ENCODE assay signal across 8 cellular contexts in the genomic region with DNA sequence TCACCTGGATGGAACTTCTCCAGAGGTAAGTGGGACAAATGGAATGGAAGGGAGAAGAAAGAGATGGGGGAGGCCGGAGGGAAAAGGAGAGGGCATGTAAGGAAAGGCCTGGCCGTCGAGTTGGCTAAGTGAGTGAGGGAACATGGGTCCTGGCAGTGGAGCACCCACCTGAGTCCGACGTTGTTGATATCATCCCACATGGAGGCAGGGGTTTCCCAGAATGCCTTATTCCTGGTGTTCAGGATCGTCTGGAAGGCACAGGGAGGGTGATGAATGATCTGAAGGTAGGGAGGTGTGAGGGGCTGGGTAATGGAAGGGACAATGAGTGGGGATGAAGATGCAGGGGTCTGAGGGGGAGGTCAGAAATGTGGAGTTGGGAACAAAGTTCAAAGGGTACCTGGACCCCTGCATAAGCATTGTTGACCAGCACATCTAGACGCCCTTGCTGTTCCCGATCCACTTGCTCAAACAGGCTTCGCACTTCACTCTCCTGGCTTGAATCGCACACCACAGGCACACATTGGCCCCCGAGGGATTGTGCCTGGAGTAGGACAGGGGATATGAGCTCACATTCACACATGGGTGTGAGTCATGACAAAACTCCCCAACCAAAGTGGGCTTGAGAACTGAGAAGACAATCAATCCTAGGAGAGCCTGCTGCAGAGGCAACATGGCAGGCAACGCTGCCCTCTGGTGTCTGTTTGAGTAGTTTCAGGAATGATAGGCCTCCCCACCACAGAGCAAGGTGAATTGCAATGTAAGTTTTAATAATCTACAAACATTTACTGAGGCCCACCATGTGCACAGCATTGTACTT. TPM values are rescaled to one million over a fixed set of nuclear protein-coding genes. Genes with fewer than 3 reads are reported as not detected.
DNase-seq lines count a peak whose midpoint lies in the region; ATAC-seq and TF ChIP-seq lines count a peak whose summit lies in the region.

No MANE protein-coding gene starts in this region.

- H3K4me2 ChIP-seq in parathyroid adenoma (ENCODE audit: low read length), result no peak overlapping the region

- H3K9me3 ChIP-seq in parathyroid adenoma (ENCODE audit: control insufficient read depth, low read length) (no peaks in the 10 kb centered on the region), uterus (no peaks in the 10 kb centered on the region)

- DNase-seq in DMS 273 (lab: John Stamatoyannopoulos, UW; ENCODE audit: unreplicated experiment) (peak; percentile 79), SHP77 (lab: John Stamatoyannopoulos, UW) (peak; percentile 71 to 75), foreskin melanocyte (peak; percentile 77), uterus (peak; percentile 32 to 50)
- DNase-seq in activated gamma-delta T cell treated with anti-CD3 and anti-CD28 coated beads, Interleukin-2, amount 50 U/mL, for 16 hours (ENCODE audit: low read depth), result peak; percentile 57

- H3K27ac ChIP-seq in parathyroid adenoma, result no peak overlapping the region
- H3K27ac ChIP-seq in uterus, result no peak overlapping the region

- ATAC-seq in GM21423 (IDR thresholded peaks at IDR 0.05; ENCODE audit: unreplicated experiment), result peak; percentile 43

- H3K79me2 ChIP-seq in parathyroid adenoma, result peaks cover 8% of the 10 kb centered on the region

- peaks cover 8% of the 10 kb centered on the region for H3K4me1 ChIP-seq in parathyroid adenoma
- no peaks in the 10 kb centered on the region for H3K4me1 ChIP-seq in uterus

- TF ChIP-seq CTCF in parathyroid adenoma (IDR thresholded peaks at IDR 0.05), result peak; percentile 77
- peak; percentile 50 to 63 (median 57) for TF ChIP-seq CTCF in uterus (IDR thresholded peaks at IDR 0.05)

- H3K36me3 ChIP-seq in parathyroid adenoma (ENCODE audit: control insufficient read depth, insufficient read depth, low read length), result no peaks in the 10 kb centered on the region
- no peaks in the 10 kb centered on the region for H3K36me3 ChIP-seq in uterus

- H2AFZ ChIP-seq in parathyroid adenoma, result no peak overlapping the region

- intact Hi-C loops in uterus (cut with DNase I; ENCODE audit: low total_unique reads), result loop anchor here (10.0 kb wide), 1 partner anchor 52 kb away; the partner anchor contains the start of gene TINF2

- H3K4me3 ChIP-seq in parathyroid adenoma (ENCODE audit: low read depth, low read length) (no peak overlapping the region), uterus (no peak overlapping the region)

- no peak for TF ChIP-seq EP300 in Ishikawa (IDR thresholded peaks at IDR 0.05; ENCODE audit: borderline replicate concordance)

- peak; percentile 77 for TF ChIP-seq RAD21 in Ishikawa (IDR thresholded peaks at IDR 0.05; ENCODE audit: low read depth)

- no peak overlapping the region for H3K9ac ChIP-seq in parathyroid adenoma

- TF ChIP-seq POLR2A in uterus (IDR thresholded peaks at IDR 0.05), result no peak

- H3K27me3 ChIP-seq in parathyroid adenoma (ENCODE audit: control insufficient read depth, insufficient read depth, low read length) (no peaks in the 10 kb centered on the region), uterus (no peaks in the 10 kb centered on the region)

TF ChIP-seq in Ishikawa, 13 proteins besides CTCF, POLR2A, EP300 and RAD21:
- TF ChIP-seq CREB1 (IDR thresholded peaks at IDR 0.05; ENCODE audit: low read depth), result no peak
- TF ChIP-seq, protein P1, sequence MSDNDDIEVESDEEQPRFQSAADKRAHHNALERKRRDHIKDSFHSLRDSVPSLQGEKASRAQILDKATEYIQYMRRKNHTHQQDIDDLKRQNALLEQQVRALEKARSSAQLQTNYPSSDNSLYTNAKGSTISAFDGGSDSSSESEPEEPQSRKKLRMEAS (IDR thresholded peaks at IDR 0.05), result no peak
- TF ChIP-seq TEAD4 (IDR thresholded peaks at IDR 0.05), result no peak
- no peak for TF ChIP-seq TCF12 (IDR thresholded peaks at IDR 0.05; ENCODE audit: low read depth)
- TF ChIP-seq FOXM1 (IDR thresholded peaks at IDR 0.05; ENCODE audit: borderline replicate concordance, low read depth), result no peak
- TF ChIP-seq YY1 (IDR thresholded peaks at IDR 0.05; ENCODE audit: low read depth), result no peak
- TF ChIP-seq, protein P2, sequence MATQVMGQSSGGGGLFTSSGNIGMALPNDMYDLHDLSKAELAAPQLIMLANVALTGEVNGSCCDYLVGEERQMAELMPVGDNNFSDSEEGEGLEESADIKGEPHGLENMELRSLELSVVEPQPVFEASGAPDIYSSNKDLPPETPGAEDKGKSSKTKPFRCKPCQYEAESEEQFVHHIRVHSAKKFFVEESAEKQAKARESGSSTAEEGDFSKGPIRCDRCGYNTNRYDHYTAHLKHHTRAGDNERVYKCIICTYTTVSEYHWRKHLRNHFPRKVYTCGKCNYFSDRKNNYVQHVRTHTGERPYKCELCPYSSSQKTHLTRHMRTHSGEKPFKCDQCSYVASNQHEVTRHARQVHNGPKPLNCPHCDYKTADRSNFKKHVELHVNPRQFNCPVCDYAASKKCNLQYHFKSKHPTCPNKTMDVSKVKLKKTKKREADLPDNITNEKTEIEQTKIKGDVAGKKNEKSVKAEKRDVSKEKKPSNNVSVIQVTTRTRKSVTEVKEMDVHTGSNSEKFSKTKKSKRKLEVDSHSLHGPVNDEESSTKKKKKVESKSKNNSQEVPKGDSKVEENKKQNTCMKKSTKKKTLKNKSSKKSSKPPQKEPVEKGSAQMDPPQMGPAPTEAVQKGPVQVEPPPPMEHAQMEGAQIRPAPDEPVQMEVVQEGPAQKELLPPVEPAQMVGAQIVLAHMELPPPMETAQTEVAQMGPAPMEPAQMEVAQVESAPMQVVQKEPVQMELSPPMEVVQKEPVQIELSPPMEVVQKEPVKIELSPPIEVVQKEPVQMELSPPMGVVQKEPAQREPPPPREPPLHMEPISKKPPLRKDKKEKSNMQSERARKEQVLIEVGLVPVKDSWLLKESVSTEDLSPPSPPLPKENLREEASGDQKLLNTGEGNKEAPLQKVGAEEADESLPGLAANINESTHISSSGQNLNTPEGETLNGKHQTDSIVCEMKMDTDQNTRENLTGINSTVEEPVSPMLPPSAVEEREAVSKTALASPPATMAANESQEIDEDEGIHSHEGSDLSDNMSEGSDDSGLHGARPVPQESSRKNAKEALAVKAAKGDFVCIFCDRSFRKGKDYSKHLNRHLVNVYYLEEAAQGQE (IDR thresholded peaks at IDR 0.05; ENCODE audit: low read depth), result no peak

RNA-seq across cellular contexts. Expression of gene DHRS1, which starts 3.0 kb away (rescaled TPM):
- total RNA-seq in uterus, result 10 to 100 TPM; 17.0 to 52.4 (median 37.7) TPM

RNA-seq across cellular contexts. Expression of gene NOP9, which starts 3.1 kb away (rescaled TPM):
- 10 to 100 TPM in 3 of 4 donors, 1 to 10 TPM in 1; 5.0 to 23.5 (median 22.5) TPM for total RNA-seq in uterus

RNA-seq across cellular contexts. Expression of gene CIDEB, which starts 11.2 kb away (rescaled TPM):
- total RNA-seq in uterus, result 10 to 100 TPM in 2 of 4 donors, 1 to 10 TPM in 2; 1.3 to 25.5 (median 14.1) TPM

RNA-seq across cellular contexts. Expression of gene LTB4R2, which starts 13.4 kb away (rescaled TPM):
- total RNA-seq in uterus, result 1 to 10 TPM in 3 of 4 donors, not detected in 1; 1.0 to 7.1 (median 5.6) TPM

RNA-seq across cellular contexts. Expression of gene LTB4R, which starts 14.8 kb away (rescaled TPM):
- total RNA-seq in uterus, result 10 to 100 TPM in 1 of 4 donors, 1 to 10 TPM in 3; 3.7 to 19.5 (median 5.6) TPM
